Comparison of ENCODE assay signal across 10 cellular contexts in genomic region chr6:28541996-28542395, GRCh38. TPM values are rescaled to one million over a fixed set of nuclear protein-coding genes. Genes with fewer than 3 reads are reported as not detected.
A peak's percentile ranks its signal among the peaks of the same experiment; 100 is the strongest.
DNase-seq lines count a peak whose midpoint lies in the region; ATAC-seq and TF ChIP-seq lines count a peak whose summit lies in the region.
"Had no signal": no experiment of that assay in that cellular context is flagged by ENCODE, and none has a peak within 500 bp of the region (broad histone marks: within the 10 kb centered on the region; RNA-seq: fewer than 3 reads in every experiment).

No MANE protein-coding gene starts in this region.

- ATAC-seq in CD8-positive, alpha-beta T cell, result no peak
- no peak for ATAC-seq in naive thymus-derived CD4-positive, alpha-beta T cell
- ATAC-seq in HG02870 (IDR thresholded peaks at IDR 0.05; ENCODE audit: unreplicated experiment), result no peak

- TF ChIP-seq POLR2A in breast epithelium (IDR thresholded peaks at IDR 0.05) (no peak), stomach (IDR thresholded peaks at IDR 0.05) (no peak)

- H3K4me3 Mint-ChIP-seq in CD8-positive, alpha-beta T cell, result peak overlapping the region; percentile 82
- H3K4me3 Mint-ChIP-seq in IgD-negative memory B cell, result peak overlapping the region; percentile 9 to 86 (median 78)
- peak overlapping the region; percentile 79 to 94 (median 88) for H3K4me3 Mint-ChIP-seq in naive thymus-derived CD4-positive, alpha-beta T cell

- H3K27me3 Mint-ChIP-seq in CD8-positive, alpha-beta T cell (ENCODE audit: low read depth), result peaks cover 61% of the 10 kb centered on the region
- peaks cover 44% of the 10 kb centered on the region for H3K27me3 Mint-ChIP-seq in IgD-negative memory B cell
- H3K27me3 Mint-ChIP-seq in naive thymus-derived CD4-positive, alpha-beta T cell, result peaks cover 0 to 85% (median 47%) of the 10 kb centered on the region in 5 donors

- no peak overlapping the region for H3K27ac Mint-ChIP-seq in CD8-positive, alpha-beta T cell
- H3K27ac Mint-ChIP-seq in IgD-negative memory B cell, result peak overlapping the region in 1 of 3 donors; percentile 63
- H3K27ac Mint-ChIP-seq in naive thymus-derived CD4-positive, alpha-beta T cell, result peak overlapping the region in 5 of 9 donors; percentile 26 to 92 (median 89)

- no peaks in the 10 kb centered on the region for H3K36me3 ChIP-seq in CD8-positive, alpha-beta T cell (ENCODE audit: insufficient read depth, low read length)
- H3K36me3 ChIP-seq in breast epithelium (no peaks in the 10 kb centered on the region), stomach (no peaks in the 10 kb centered on the region)
- H3K36me3 ChIP-seq in naive thymus-derived CD4-positive, alpha-beta T cell (ENCODE audit: control insufficient read depth in 2 of 3, insufficient read depth in 3 of 3, low read length in 3 of 3), result no peaks in the 10 kb centered on the region
- H3K36me3 ChIP-seq: colonic mucosa, thyroid gland had no signal

- CTCF ChIA-PET in CD8-positive, alpha-beta T cell (lab: Charles Lee), result interaction anchor here (1.5 kb wide), 1 partner anchor 26 kb away, joined by 4 read pairs; the partner anchor contains the start of gene GPX6
- CTCF ChIA-PET in naive thymus-derived CD4-positive, alpha-beta T cell (lab: Charles Lee), result interaction anchor here (0.8 to 2.3 kb wide), 3 partner anchors 18 to 47 kb away, joined by 3 to 11 read pairs (median 3); no protein-coding TSS in a partner anchor

- H3K4me1 ChIP-seq in CD8-positive, alpha-beta T cell (ENCODE audit: insufficient read depth, low read length), result peaks cover 4% of the 10 kb centered on the region
- H3K4me1 ChIP-seq in breast epithelium (no peaks in the 10 kb centered on the region), stomach (peaks cover 0 to 13% (median 7%) of the 10 kb centered on the region in 4 donors)
- H3K4me1 ChIP-seq in naive thymus-derived CD4-positive, alpha-beta T cell (ENCODE audit: control insufficient read depth in 2 of 2, insufficient read depth in 2 of 2, low read length in 2 of 2), result peaks cover 0 to 15% of the 10 kb centered on the region in 2 donors
- H3K4me1 ChIP-seq: colonic mucosa had no signal

- intact Hi-C loops in CD8-positive, alpha-beta T cell (cut with DNase I, micrococcal nuclease), result loop anchor here (2.0 to 5.0 kb wide), 2 partner anchors 143 to 145 kb away; partner anchors contain the start of gene ZSCAN12 (in 2 of the 2)
- intact Hi-C loops in breast epithelium (cut with DNase I; ENCODE audit: low total_unique reads) (no loop called here), stomach (cut with DNase I; ENCODE audit: low total_unique reads) (no loop called here)
- intact Hi-C loops in naive thymus-derived CD4-positive, alpha-beta T cell (cut with micrococcal nuclease), result loop anchor here (1.0 to 5.0 kb wide), 14 partner anchors 19 to 789 kb away; partner anchors contain the start of genes ZSCAN12 (in 2 of the 2), ZKSCAN4 (in 1 of the 2) and ZSCAN23 (in 1 of the 2)

- TF ChIP-seq EP300 in stomach (IDR thresholded peaks at IDR 0.05), result no peak

- no peak overlapping the region for H3K4me3 ChIP-seq in CD8-positive, alpha-beta T cell (ENCODE audit: low read depth, low read length)
- H3K4me3 ChIP-seq in breast epithelium, result peak overlapping the region in 2 of 3 donors; percentile 46 to 61
- H3K4me3 ChIP-seq in naive thymus-derived CD4-positive, alpha-beta T cell (ENCODE audit: low read length), result peak overlapping the region; percentile 62
- H3K4me3 ChIP-seq in stomach, result no peak overlapping the region

- no peaks in the 10 kb centered on the region for H3K9me3 ChIP-seq in CD8-positive, alpha-beta T cell (ENCODE audit: low read length)
- H3K9me3 ChIP-seq in breast epithelium (no peaks in the 10 kb centered on the region), stomach (peaks cover 0 to 15% (median 5%) of the 10 kb centered on the region in 4 donors)
- H3K9me3 ChIP-seq in naive thymus-derived CD4-positive, alpha-beta T cell (ENCODE audit: control insufficient read depth in 2 of 3, low read length in 3 of 3), result no peaks in the 10 kb centered on the region
- H3K9me3 ChIP-seq: colonic mucosa, thyroid gland had no signal

- no peaks in the 10 kb centered on the region for H3K36me3 Mint-ChIP-seq in CD8-positive, alpha-beta T cell
- H3K36me3 Mint-ChIP-seq in IgD-negative memory B cell, result no peaks in the 10 kb centered on the region
- H3K36me3 Mint-ChIP-seq in naive thymus-derived CD4-positive, alpha-beta T cell, result peaks cover 0 to 2% (median 0%) of the 10 kb centered on the region in 5 donors

- TF ChIP-seq CTCF in CD8-positive, alpha-beta T cell (IDR thresholded peaks at IDR 0.05), result no peak
- TF ChIP-seq CTCF in breast epithelium (IDR thresholded peaks at IDR 0.05), result no peak
- no peak for TF ChIP-seq CTCF in stomach (IDR thresholded peaks at IDR 0.05)

- DNase-seq in CD8-positive, alpha-beta T cell, result no peak
- no peak for DNase-seq in breast epithelium (ENCODE audit: low spot score in 2 of 2)
- no peak for DNase-seq in naive thymus-derived CD4-positive, alpha-beta T cell
- DNase-seq in EL, result no peak
- DNase-seq in NCI-H187 treated with DMSO at 0.1 percent for 48 hours (lab: John Stamatoyannopoulos, UW), result no peak
- no peak for DNase-seq in stomach

- no peak overlapping the region for H3K27ac ChIP-seq in CD8-positive, alpha-beta T cell (ENCODE audit: low read depth, low read length)
- H3K27ac ChIP-seq in breast epithelium (no peak overlapping the region), stomach (no peak overlapping the region)
- no peak overlapping the region for H3K27ac ChIP-seq in naive thymus-derived CD4-positive, alpha-beta T cell (ENCODE audit: low read depth, low read length)
- H3K27ac ChIP-seq: colonic mucosa, thyroid gland had no signal

- POLR2A ChIA-PET in CD8-positive, alpha-beta T cell (lab: Charles Lee), result no interaction called here
- POLR2A ChIA-PET in naive thymus-derived CD4-positive, alpha-beta T cell (lab: Charles Lee), result interaction anchor here (1.1 kb wide), 1 partner anchor 44 kb away, joined by 4 read pairs; no protein-coding TSS in a partner anchor

- H3K27me3 ChIP-seq in CD8-positive, alpha-beta T cell (ENCODE audit: insufficient read depth, low read length), result no peaks in the 10 kb centered on the region
- peaks cover 0 to 19% of the 10 kb centered on the region in 2 donors for H3K27me3 ChIP-seq in breast epithelium
- H3K27me3 ChIP-seq in naive thymus-derived CD4-positive, alpha-beta T cell (ENCODE audit: control insufficient read depth in 2 of 2, insufficient read depth in 2 of 2, low read length in 2 of 2), result peaks cover 0 to 13% of the 10 kb centered on the region in 2 donors
- H3K27me3 ChIP-seq in stomach, result peaks cover 0 to 76% (median 20%) of the 10 kb centered on the region in 3 donors
- H3K27me3 ChIP-seq: colonic mucosa, thyroid gland had no signal

- H3K4me1 Mint-ChIP-seq in CD8-positive, alpha-beta T cell (ENCODE audit: low read depth), result peaks cover 26% of the 10 kb centered on the region
- H3K4me1 Mint-ChIP-seq in IgD-negative memory B cell, result peaks cover 15 to 27% (median 24%) of the 10 kb centered on the region in 3 donors
- peaks cover 16 to 53% (median 44%) of the 10 kb centered on the region in 7 donors for H3K4me1 Mint-ChIP-seq in naive thymus-derived CD4-positive, alpha-beta T cell

- 50 to 60% (median 60%) methylated on average over 7 of the region's 7 CpGs for WGBS in stomach, 5 donors

- H3K9me3 Mint-ChIP-seq in CD8-positive, alpha-beta T cell, result peaks cover 12% of the 10 kb centered on the region
- peaks cover 0 to 17% (median 16%) of the 10 kb centered on the region in 3 donors for H3K9me3 Mint-ChIP-seq in IgD-negative memory B cell
- H3K9me3 Mint-ChIP-seq in naive thymus-derived CD4-positive, alpha-beta T cell, result peaks cover 0 to 42% (median 12%) of the 10 kb centered on the region in 11 donors

RNA-seq across cellular contexts. Expression of gene GPX5, which starts 16.3 kb away (rescaled TPM):
- total RNA-seq in CD8-positive, alpha-beta T cell, result not detected
- polyA plus RNA-seq in IgD-negative memory B cell (not detected), stomach (not detected)
- total RNA-seq in breast epithelium (not detected), stomach (not detected)
- total RNA-seq in naive thymus-derived CD4-positive, alpha-beta T cell, result not detected
- polyA plus RNA-seq in naive thymus-derived CD4-positive, alpha-beta T cell, result not detected
- total RNA-seq: thyroid gland had no signal

RNA-seq across cellular contexts. Expression of gene GPX6, which starts 26.4 kb away (rescaled TPM):
- total RNA-seq in CD8-positive, alpha-beta T cell, result not detected
- not detected for polyA plus RNA-seq in IgD-negative memory B cell
- total RNA-seq in breast epithelium, result not detected
- not detected for total RNA-seq in naive thymus-derived CD4-positive, alpha-beta T cell
- not detected for polyA plus RNA-seq in naive thymus-derived CD4-positive, alpha-beta T cell
- not detected for total RNA-seq in stomach
- not detected for polyA plus RNA-seq in stomach
- total RNA-seq: colonic mucosa, thyroid gland had no signal

Comparison
In these comparisons a context has a peak if more than half of its experiments do, and no peak if none do; other contexts are left out.
1. H3K4me3 ChIP-seq: peak in breast epithelium (2 of 3) and naive thymus-derived CD4-positive, alpha-beta T cell (single experiment); none in CD8-positive, alpha-beta T cell (single experiment) and stomach (0 of 4).
2. intact Hi-C loops: an anchor here in CD8-positive, alpha-beta T cell (2.0 to 5.0 kb wide) and naive thymus-derived CD4-positive, alpha-beta T cell (1.0 to 5.0 kb wide); none called in breast epithelium and stomach.
3. Peak in every context shown above with its lines, with median percentiles within 50 percentile points of each other: H3K4me3 Mint-ChIP-seq.